Comparison of ENCODE assay signal across 24 cellular contexts in the genomic region with DNA sequence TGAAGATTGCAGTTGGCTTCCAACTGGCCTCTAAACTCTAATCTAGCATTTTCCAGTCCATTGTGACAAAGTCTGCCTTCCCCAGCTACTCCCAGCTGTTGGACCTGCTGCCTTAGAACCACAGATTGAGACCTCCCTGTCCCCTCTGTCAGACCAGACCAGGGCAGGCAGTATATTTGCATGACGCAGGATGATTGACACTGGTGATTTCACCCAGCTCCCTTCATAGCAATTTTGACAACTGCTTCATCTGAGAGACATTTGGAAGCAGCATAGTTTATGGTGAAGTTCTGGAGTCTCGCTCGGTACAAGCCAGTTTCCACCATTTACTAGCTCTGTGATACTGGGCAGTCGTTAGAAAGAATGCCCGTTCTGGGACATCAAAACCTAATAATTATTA. TPM values are rescaled to one million over a fixed set of nuclear protein-coding genes. Genes with fewer than 3 reads are reported as not detected.
DNase-seq lines count a peak whose midpoint lies in the region; ATAC-seq and TF ChIP-seq lines count a peak whose summit lies in the region.
"Had no signal": no experiment of that assay in that cellular context is flagged by ENCODE, and none has a peak within 500 bp of the region (broad histone marks: within the 10 kb centered on the region; RNA-seq: fewer than 3 reads in every experiment).

No MANE protein-coding gene starts in this region.

- H3K4me3 ChIP-seq in DND-41 (ENCODE audit: low read depth in 1 of 2, low read length in 2 of 2): no peak overlapping the region
- H3K4me3 ChIP-seq: ascending aorta, thoracic aorta had no signal

- no peak overlapping the region for H3K9ac ChIP-seq in DND-41 (ENCODE audit: low read depth, low read length)
- H3K9ac ChIP-seq: parathyroid adenoma had no signal

- CTCF ChIA-PET in CD4-positive, alpha-beta T cell (lab: Charles Lee): interaction anchor here (6.4 kb wide), 1 partner anchor 8 kb away, joined by 32 read pairs; no protein-coding TSS in a partner anchor

- no peaks in the 10 kb centered on the region for H3K9me3 ChIP-seq in CD4-positive, alpha-beta T cell (ENCODE audit: control insufficient read depth, low read length)
- H3K9me3 ChIP-seq in DND-41 (ENCODE audit: insufficient read depth, low read length, severe bottlenecking): no peaks in the 10 kb centered on the region
- H3K9me3 ChIP-seq: ascending aorta, thoracic aorta had no signal

- POLR2A ChIA-PET in CD4-positive, alpha-beta T cell (lab: Charles Lee): interaction anchor here (0.7 to 4.9 kb wide), 3 partner anchors 11 to 601 kb away, joined by 3 to 35 read pairs (median 3); a partner anchor contains a TSS

- peaks cover 33% of the 10 kb centered on the region for H3K4me1 ChIP-seq in DND-41 (ENCODE audit: insufficient read depth, low read length)
- H3K4me1 ChIP-seq: parathyroid adenoma had no signal

- peak overlapping the region; percentile 97 for H3K27ac Mint-ChIP-seq in CD4-positive, alpha-beta T cell
- H3K27ac Mint-ChIP-seq in brain (peak overlapping the region in 1 of 5 experiments; percentile 20), neural crest cell (ENCODE audit: unreplicated experiment) (no peak overlapping the region)
- H3K27ac Mint-ChIP-seq: activated naive CD4-positive, alpha-beta T cell treated with anti-CD3 and anti-CD28 coated beads for 36 hours; memory B cell had no signal

- TF ChIP-seq CTCF in CD4-positive, alpha-beta T cell (IDR thresholded peaks at IDR 0.05): no peak
- TF ChIP-seq CTCF in DND-41 (IDR thresholded peaks at IDR 0.05; ENCODE audit: borderline replicate concordance, extremely low read depth, low read length, poor library complexity, severe bottlenecking): no peak
- TF ChIP-seq CTCF in brain (conservative IDR thresholded peaks at IDR 0.05): no peak
- no peak for TF ChIP-seq CTCF in neural crest cell (conservative IDR thresholded peaks at IDR 0.05)

- intact Hi-C loops in CD4-positive, alpha-beta T cell (cut with DNase I, micrococcal nuclease): loop anchor here in 1 of 2 experiments (5.0 to 10.0 kb wide), 4 partner anchors 719 to 1657 kb away; a partner anchor contains a TSS

- H4K20me1 ChIP-seq in DND-41 (ENCODE audit: insufficient read depth, low read length): no peaks in the 10 kb centered on the region

- no peak overlapping the region for H3K27ac ChIP-seq in CD4-positive, alpha-beta T cell (ENCODE audit: low read depth, low read length)
- no peak overlapping the region for H3K27ac ChIP-seq in DND-41 (ENCODE audit: low read length)
- H3K27ac ChIP-seq: ascending aorta, parathyroid adenoma, thoracic aorta had no signal

- peak overlapping the region; percentile 0; the same call in 1 of the 2 replicates for H3K4me2 ChIP-seq in DND-41 (ENCODE audit: insufficient read depth, low read length)

- H3K27me3 Mint-ChIP-seq in CD4-positive, alpha-beta T cell: no peaks in the 10 kb centered on the region
- H3K27me3 Mint-ChIP-seq in brain: peaks cover 8% of the 10 kb centered on the region
- H3K27me3 Mint-ChIP-seq in neural crest cell (ENCODE audit: low read depth): no peaks in the 10 kb centered on the region
- H3K27me3 Mint-ChIP-seq: effector memory CD8-positive, alpha-beta T cell; memory B cell had no signal

- peaks cover 35% of the 10 kb centered on the region for H3K36me3 ChIP-seq in DND-41 (ENCODE audit: insufficient read depth, low read length)
- H3K36me3 ChIP-seq: thoracic aorta had no signal

- ATAC-seq in CD4-positive, alpha-beta T cell (ENCODE audit: poor library complexity): no peak
- ATAC-seq in DND-41 (ENCODE audit: insufficient read depth, low read depth) (no peak), HG03139 (IDR thresholded peaks at IDR 0.05; ENCODE audit: unreplicated experiment) (no peak)
- ATAC-seq: effector memory CD8-positive, alpha-beta T cell; esophagus mucosa had no signal

- H3K79me2 ChIP-seq in DND-41 (ENCODE audit: insufficient read depth, low read length): peaks cover 42% of the 10 kb centered on the region
- H3K79me2 ChIP-seq: parathyroid adenoma had no signal

- H2AFZ ChIP-seq in DND-41 (ENCODE audit: low read depth, low read length): no peak overlapping the region
- H2AFZ ChIP-seq: parathyroid adenoma had no signal

- no peaks in the 10 kb centered on the region for H3K27me3 ChIP-seq in CD4-positive, alpha-beta T cell (ENCODE audit: control insufficient read depth, insufficient read depth, low read length)
- H3K27me3 ChIP-seq in DND-41 (ENCODE audit: insufficient read depth, low read length, poor library complexity): no peaks in the 10 kb centered on the region
- H3K27me3 ChIP-seq: ascending aorta had no signal

- H3K9me3 Mint-ChIP-seq in CD4-positive, alpha-beta T cell: no peaks in the 10 kb centered on the region
- H3K9me3 Mint-ChIP-seq in brain (peaks cover 0 to 2% (median 0%) of the 10 kb centered on the region in 5 experiments), neural crest cell (no peaks in the 10 kb centered on the region)
- H3K9me3 Mint-ChIP-seq: activated naive CD4-positive, alpha-beta T cell treated with anti-CD3 and anti-CD28 coated beads for 36 hours; effector memory CD8-positive, alpha-beta T cell; memory B cell had no signal

- peak overlapping the region; percentile 96 for H3K4me3 Mint-ChIP-seq in CD4-positive, alpha-beta T cell
- peak overlapping the region in 3 of 5 experiments; percentile 55 to 94 (median 64) for H3K4me3 Mint-ChIP-seq in brain
- H3K4me3 Mint-ChIP-seq in neural crest cell: peak overlapping the region; percentile 100

- peaks cover 61% of the 10 kb centered on the region for H3K36me3 Mint-ChIP-seq in CD4-positive, alpha-beta T cell (ENCODE audit: low read depth)
- H3K36me3 Mint-ChIP-seq in brain (peaks cover 25% of the 10 kb centered on the region), neural crest cell (ENCODE audit: low read depth) (peaks cover 14% of the 10 kb centered on the region)

- DNase-seq in CD4-positive, alpha-beta T cell: no peak
- no peak for DNase-seq in DND-41
- DNase-seq in neural crest cell (ENCODE audit: low read depth, low spot score): no peak
- DNase-seq in NCI-H1105 treated with DMSO at 0.1 percent for 48 hours (lab: John Stamatoyannopoulos, UW): no peak
- no peak for DNase-seq in T-helper 2 cell
- DNase-seq: activated CD4-positive, alpha-beta T cell treated with anti-CD3 and anti-CD28 coated beads, Interleukin-2, amount 50 U/mL, for 48 hours; activated CD4-positive, CD25-positive, alpha-beta regulatory T cell; activated naive CD4-positive, alpha-beta T cell treated with anti-CD3 and anti-CD28 coated beads for 36 hours; activated T-cell treated with anti-CD3 and anti-CD28 coated beads for 4 hours; DMS79 treated with DMSO at 0.1 percent for 48 hours; effector memory CD8-positive, alpha-beta T cell; Kasumi-1; NCI-H1092; NCI-H1930; NCI-H2227 treated with DMSO at 0.1 percent for 48 hours; NCI-H774 had no signal

- H3K4me1 Mint-ChIP-seq in CD4-positive, alpha-beta T cell (ENCODE audit: low read depth): peaks cover 65% of the 10 kb centered on the region
- H3K4me1 Mint-ChIP-seq in brain (peaks cover 41% of the 10 kb centered on the region), neural crest cell (peaks cover 35% of the 10 kb centered on the region)

RNA-seq across cellular contexts. Expression of a gene that starts 2.5 kb away (rescaled TPM):
- 10 to 100 TPM; 12.7 to 12.8 TPM for total RNA-seq in CD4-positive, alpha-beta T cell
- polyA plus RNA-seq in brain (ENCODE audit: insufficient read depth, low read depth, low replicate concordance): 2.8 TPM
- total RNA-seq in neural crest cell: 6.4 and 7.1 TPM in 2 replicates

RNA-seq across cellular contexts. Expression of a gene that starts 33.5 kb away (rescaled TPM):
- 1 to 10 TPM; 1.2 TPM for total RNA-seq in CD4-positive, alpha-beta T cell
- polyA plus RNA-seq in brain (ENCODE audit: insufficient read depth, low read depth, low replicate concordance): not detected
- total RNA-seq in neural crest cell: 0.36 and 0.49 TPM in 2 replicates
- total RNA-seq: activated naive CD4-positive, alpha-beta T cell treated with anti-CD3 and anti-CD28 coated beads for 36 hours; ascending aorta; myocyte had no signal
